Comparison of ENCODE assay signal across 8 cellular contexts in genomic region chr6:96898241-96898851, GRCh38. TPM values are rescaled to one million over a fixed set of nuclear protein-coding genes. Genes with fewer than 3 reads are reported as not detected.
DNase-seq lines count a peak whose midpoint lies in the region; ATAC-seq and TF ChIP-seq lines count a peak whose summit lies in the region.

No MANE protein-coding gene starts in this region.

- H3K27me3 Mint-ChIP-seq in activated naive CD4-positive, alpha-beta T cell treated with anti-CD3 and anti-CD28 coated beads, Interleukin-2, amount 10 ng/mL, durations not matched to agents 7 days and 5 days = peaks cover 5% of the 10 kb centered on the region

- no peak for DNase-seq in activated naive CD4-positive, alpha-beta T cell treated with anti-CD3 and anti-CD28 coated beads, Interleukin-2, amount 10 ng/mL, durations not matched to agents 7 days and 5 days
- DNase-seq in activated naive CD4-positive, alpha-beta T cell treated with anti-CD3 and anti-CD28 coated beads, Interleukin-2, amount 50 U/mL, for 16 hours = no peak
- DNase-seq in SK-N-DZ (ENCODE audit: low spot score) (peak; percentile 15), epithelial cell of esophagus (ENCODE audit: low read depth) (peak; percentile 29), GM10248 (ENCODE audit: extremely low spot score) (no peak), left colon (no peak), hypothalamus (lab: John Stamatoyannopoulos, UW) (no peak)

- peaks cover 15% of the 10 kb centered on the region for H3K36me3 ChIP-seq in neuron (ENCODE audit: insufficient read depth, low read length)

- intact Hi-C loops in left colon (cut with DNase I, micrococcal nuclease) = loop anchor here in 1 of 2 donors (5.0 kb wide), 2 partner anchors 154 to 271 kb away; no protein-coding TSS in a partner anchor

- H3K27me3 ChIP-seq in neuron (ENCODE audit: insufficient read depth, low read length) = no peaks in the 10 kb centered on the region

- TF ChIP-seq CTCF in epithelial cell of esophagus (IDR thresholded peaks at IDR 0.05; ENCODE audit: insufficient read depth, low read depth, low read length, missing control alignments) (no peak), GM10248 (IDR thresholded peaks at IDR 0.05; ENCODE audit: control extremely low read depth, extremely low read depth, low read depth, missing control alignments) (no peak)

- no peaks in the 10 kb centered on the region for H3K9me3 ChIP-seq in neuron (ENCODE audit: low read length)

- CTCF ChIA-PET in activated naive CD4-positive, alpha-beta T cell treated with anti-CD3 and anti-CD28 coated beads, Interleukin-2, amount 10 ng/mL, durations not matched to agents 7 days and 5 days (lab: Charles Lee) = interaction anchor here (0.9 to 3.5 kb wide), 6 partner anchors 9 to 271 kb away, joined by 3 to 36 read pairs (median 10); no protein-coding TSS in a partner anchor
- CTCF ChIA-PET in GM10248 (lab: Yijun Ruan, JAX) = interaction anchor here (0.7 to 4.5 kb wide), 27 partner anchors 8 to 379 kb away, joined by 3 to 35 read pairs (median 4); partner anchors contain the start of gene KLHL32

- H3K9me3 Mint-ChIP-seq in activated naive CD4-positive, alpha-beta T cell treated with anti-CD3 and anti-CD28 coated beads, Interleukin-2, amount 10 ng/mL, durations not matched to agents 7 days and 5 days = no peaks in the 10 kb centered on the region

- H3K36me3 Mint-ChIP-seq in activated naive CD4-positive, alpha-beta T cell treated with anti-CD3 and anti-CD28 coated beads, Interleukin-2, amount 10 ng/mL, durations not matched to agents 7 days and 5 days = peaks cover 10% of the 10 kb centered on the region

- H2AFZ ChIP-seq in neuron (ENCODE audit: low read depth, low read length) = peak overlapping the region; percentile 81

- peaks cover 14% of the 10 kb centered on the region for H3K4me1 ChIP-seq in neuron (ENCODE audit: insufficient read depth, low read length)

- ATAC-seq in left colon = no peak

- POLR2A ChIA-PET in GM10248 (lab: Yijun Ruan, JAX) = no interaction called here

- peak overlapping the region; percentile 92 for H3K4me3 Mint-ChIP-seq in activated naive CD4-positive, alpha-beta T cell treated with anti-CD3 and anti-CD28 coated beads, Interleukin-2, amount 10 ng/mL, durations not matched to agents 7 days and 5 days

- H3K27ac Mint-ChIP-seq in activated naive CD4-positive, alpha-beta T cell treated with anti-CD3 and anti-CD28 coated beads, Interleukin-2, amount 10 ng/mL, durations not matched to agents 7 days and 5 days = peak overlapping the region; percentile 88

- peaks cover 33% of the 10 kb centered on the region for H3K4me1 Mint-ChIP-seq in activated naive CD4-positive, alpha-beta T cell treated with anti-CD3 and anti-CD28 coated beads, Interleukin-2, amount 10 ng/mL, durations not matched to agents 7 days and 5 days

- H3K4me3 ChIP-seq in epithelial cell of esophagus (ENCODE audit: low read length) (peak overlapping the region; percentile 84), neuron (ENCODE audit: low read length) (peak overlapping the region; percentile 98)

RNA-seq across cellular contexts. Expression of gene NDUFAF4, which starts 0.7 kb away (rescaled TPM):
- polyA plus RNA-seq in SK-N-DZ (2014; cell fraction: cytosol; rRNA removed) = 69.9 and 75.3 TPM in 2 replicates
- 42.9 and 52.2 TPM in 2 replicates for polyA plus RNA-seq in SK-N-DZ (2014; cell fraction: nucleus; rRNA removed)
- 10 to 100 TPM; 41.3 to 43.3 TPM for total RNA-seq in left colon

RNA-seq across cellular contexts. Expression of gene KLHL32, which starts 26.2 kb away (rescaled TPM):
- polyA plus RNA-seq in SK-N-DZ (2014; cell fraction: cytosol; rRNA removed) = 1.2 and 1.4 TPM in 2 replicates
- 1.7 TPM in 2 replicates for polyA plus RNA-seq in SK-N-DZ (2014; cell fraction: nucleus; rRNA removed)
- 1 to 10 TPM; 2.7 to 3.0 TPM for total RNA-seq in left colon

Comparison
In these comparisons a context has a peak if more than half of its experiments do, and no peak if none do; other contexts are left out.
1. DNase-seq: peak in SK-N-DZ (single experiment) and epithelial cell of esophagus (single experiment); none in activated naive CD4-positive, alpha-beta T cell treated with anti-CD3 and anti-CD28 coated beads, Interleukin-2, amount 10 ng/mL, durations not matched to agents 7 days and 5 days (single experiment), activated naive CD4-positive, alpha-beta T cell treated with anti-CD3 and anti-CD28 coated beads, Interleukin-2, amount 50 U/mL, for 16 hours (single experiment), GM10248 (single experiment), left colon (0 of 2) and hypothalamus (0 of 51).